16 cellular contexts compared by ENCODE assay signal in genomic region chr6:157533397-157533814, GRCh38.
DNase-seq lines count a peak whose midpoint lies in the region; ATAC-seq and TF ChIP-seq lines count a peak whose summit lies in the region.
"Had no signal": no experiment of that assay in that cellular context is flagged by ENCODE, and none has a peak within 500 bp of the region (broad histone marks: within the 10 kb centered on the region; RNA-seq: fewer than 3 reads in every experiment).

No MANE protein-coding gene starts in this region.

- H3K27me3 Mint-ChIP-seq in MCF 10A (ENCODE audit: insufficient read depth, unreplicated experiment) (no peaks in the 10 kb centered on the region), immature natural killer cell (ENCODE audit: low read depth in 3 of 3) (peaks cover 0 to 1% (median 0%) of the 10 kb centered on the region in 3 donors)
- H3K27me3 Mint-ChIP-seq: activated naive CD4-positive, alpha-beta T cell treated with anti-CD3 and anti-CD28 coated beads, Interleukin-2, amount 50 U/mL, for 24 hours had no signal

- no peak overlapping the region for H3K27ac ChIP-seq in mammary epithelial cell (ENCODE audit: insufficient read depth, low read depth, low read length)
- H3K27ac ChIP-seq in WERI-Rb-1 = no peak overlapping the region
- H3K27ac ChIP-seq in substantia nigra (ENCODE audit: low read depth, low read length, poor library complexity, severe bottlenecking) = peak overlapping the region; percentile 30
- H3K27ac ChIP-seq: heart left ventricle, thyroid gland had no signal

- CTCF ChIA-PET in mammary epithelial cell (lab: Charles Lee; ENCODE audit: low non-redundant PET) (no interaction called here), MCF 10A (lab: Yijun Ruan, JAX) (interaction anchor here (1.4 kb wide), 1 partner anchor 21 kb away, joined by 3 read pairs; no protein-coding TSS in a partner anchor)

- no peak for DNase-seq in mammary epithelial cell
- no peak for DNase-seq in MCF 10A (ENCODE audit: unreplicated experiment)
- peak; percentile 21 for DNase-seq in WERI-Rb-1
- DNase-seq in immature natural killer cell = no peak
- peak in 2 of 49 donors; percentile 54 to 64 for DNase-seq in substantia nigra (lab: John Stamatoyannopoulos, UW)
- DNase-seq in left lobe of liver (ENCODE audit: low spot score) = no peak
- DNase-seq: activated CD4-positive, alpha-beta T cell treated with anti-CD3 and anti-CD28 coated beads for 4 hours; heart left ventricle; kidney glomerular epithelial cell; MM.1S; NCI-H2029; thyroid gland had no signal

- BruUV-seq in mammary epithelial cell (replicated peaks; lab: Mats Ljungman, UMichigan) (no TSS peak), MCF 10A (replicated peaks; lab: Mats Ljungman, UMichigan) (no TSS peak)

- no peak overlapping the region for H3K4me3 Mint-ChIP-seq in MCF 10A (ENCODE audit: unreplicated experiment)
- peak overlapping the region in 4 of 5 donors; percentile 12 to 47 (median 28) for H3K4me3 Mint-ChIP-seq in immature natural killer cell
- H3K4me3 Mint-ChIP-seq: activated naive CD4-positive, alpha-beta T cell treated with anti-CD3 and anti-CD28 coated beads, Interleukin-2, amount 50 U/mL, for 24 hours had no signal

- POLR2A ChIA-PET in MCF 10A (lab: Yijun Ruan, JAX) = no interaction called here

- H3K9me3 Mint-ChIP-seq in MCF 10A (ENCODE audit: unreplicated experiment) (no peaks in the 10 kb centered on the region), immature natural killer cell (no peaks in the 10 kb centered on the region)
- H3K9me3 Mint-ChIP-seq: activated naive CD4-positive, alpha-beta T cell treated with anti-CD3 and anti-CD28 coated beads, Interleukin-2, amount 50 U/mL, for 24 hours had no signal

- peaks cover 29% of the 10 kb centered on the region for H3K4me1 ChIP-seq in mammary epithelial cell (ENCODE audit: insufficient read depth, low read length)
- H3K4me1 ChIP-seq: thyroid gland had no signal

- intact Hi-C loops in mammary epithelial cell (cut with micrococcal nuclease) (no loop called here), MCF 10A (cut with micrococcal nuclease) (no loop called here)

- H3K36me3 Mint-ChIP-seq in MCF 10A (ENCODE audit: insufficient read depth, unreplicated experiment) (no peaks in the 10 kb centered on the region), immature natural killer cell (peaks cover 0 to 6% (median 0%) of the 10 kb centered on the region in 3 donors)
- H3K36me3 Mint-ChIP-seq: activated naive CD4-positive, alpha-beta T cell treated with anti-CD3 and anti-CD28 coated beads, Interleukin-2, amount 50 U/mL, for 24 hours had no signal

- H3K36me3 ChIP-seq in mammary epithelial cell (ENCODE audit: insufficient read depth, low read length) = no peaks in the 10 kb centered on the region
- H3K36me3 ChIP-seq in WERI-Rb-1 = no peaks in the 10 kb centered on the region
- H3K36me3 ChIP-seq: heart left ventricle, thyroid gland had no signal

- no peaks in the 10 kb centered on the region for H3K79me2 ChIP-seq in mammary epithelial cell (ENCODE audit: insufficient read depth, low read length)

- H3K9ac ChIP-seq in mammary epithelial cell (ENCODE audit: insufficient read depth, low read length) = no peak overlapping the region

- H3K4me3 ChIP-seq in mammary epithelial cell (replicated peaks in 1 of 3; ENCODE audit: insufficient read depth in 1 of 3, low read depth in 2 of 3, low read length in 3 of 3) (no peak overlapping the region), WERI-Rb-1 (ENCODE audit: low read depth, low read length) (no peak overlapping the region)
- H3K4me3 ChIP-seq: heart left ventricle, skin epidermis, thyroid gland had no signal

- ATAC-seq in HG02623 (IDR thresholded peaks at IDR 0.05; ENCODE audit: unreplicated experiment) (no peak), left lobe of liver (no peak), HG02870 (IDR thresholded peaks at IDR 0.05; ENCODE audit: unreplicated experiment) (no peak)

- WGBS in mammary epithelial cell (ENCODE audit: low coverage, missing lambda C conversion rate) = 6% methylated on average over 3 of the region's 6 CpGs

- no peak overlapping the region for H3K27ac Mint-ChIP-seq in MCF 10A (ENCODE audit: low read depth, unreplicated experiment)
- peak overlapping the region; percentile 52 to 91 (median 84) for H3K27ac Mint-ChIP-seq in immature natural killer cell
- H3K27ac Mint-ChIP-seq: activated naive CD4-positive, alpha-beta T cell treated with anti-CD3 and anti-CD28 coated beads, Interleukin-2, amount 50 U/mL, for 24 hours had no signal

- dilution Hi-C loops in mammary epithelial cell (cut with HindIII; ENCODE audit: low sequenced_read_pairs) = no loop called here

- TF ChIP-seq CTCF in mammary epithelial cell (conservative IDR thresholded peaks at IDR 0.05 in 1 of 2, IDR thresholded peaks at IDR 0.05 in 1 of 2; ENCODE audit: extremely low read depth in 1 of 2, insufficient read depth in 1 of 2, low read depth in 1 of 2, low read length in 2 of 2) (no peak), MCF 10A (IDR thresholded peaks at IDR 0.05; ENCODE audit: unreplicated experiment) (no peak), WERI-Rb-1 (IDR thresholded peaks at IDR 0.05; ENCODE audit: low read depth, low read length) (no peak)

- H3K4me1 Mint-ChIP-seq in MCF 10A (ENCODE audit: insufficient read depth, unreplicated experiment) (peaks cover 23% of the 10 kb centered on the region), immature natural killer cell (peaks cover 64 to 70% of the 10 kb centered on the region in 2 donors)

- no peaks in the 10 kb centered on the region for H4K20me1 ChIP-seq in mammary epithelial cell (ENCODE audit: insufficient read depth, low read length)

- peak overlapping the region; percentile 46 for H2AFZ ChIP-seq in mammary epithelial cell (ENCODE audit: low read depth, low read length)

- H3K4me2 ChIP-seq in mammary epithelial cell (ENCODE audit: insufficient read depth, low read depth, low read length) = no peak overlapping the region

- H3K9me3 ChIP-seq in mammary epithelial cell (replicated peaks; ENCODE audit: insufficient read depth, low read length) = no peaks in the 10 kb centered on the region
- no peaks in the 10 kb centered on the region for H3K9me3 ChIP-seq in WERI-Rb-1 (ENCODE audit: severe bottlenecking)
- H3K9me3 ChIP-seq: heart left ventricle, thyroid gland had no signal

- H3K27me3 ChIP-seq in mammary epithelial cell (ENCODE audit: insufficient read depth, low read length) (no peaks in the 10 kb centered on the region), WERI-Rb-1 (ENCODE audit: insufficient read depth, low read depth, severe bottlenecking) (no peaks in the 10 kb centered on the region)
- H3K27me3 ChIP-seq: heart left ventricle, thyroid gland had no signal

- in situ Hi-C loops in mammary epithelial cell (cut with MboI; ENCODE audit: low sequenced_read_pairs in 2 of 2) = no loop called here
